Comparison of ENCODE assay signal across 8 cellular contexts in genomic region chr2:38146917-38147307, GRCh38.
A peak's percentile ranks its signal among the peaks of the same experiment; 100 is the strongest.
DNase-seq lines count a peak whose midpoint lies in the region; ATAC-seq and TF ChIP-seq lines count a peak whose summit lies in the region.

No MANE protein-coding gene starts in this region.

- no peak overlapping the region for H3K4me3 Mint-ChIP-seq in endothelial cell (ENCODE audit: unreplicated experiment)

- no peaks in the 10 kb centered on the region for H3K9me3 Mint-ChIP-seq in endothelial cell (ENCODE audit: unreplicated experiment)

- peak; percentile 86 for ATAC-seq in GM18861 (IDR thresholded peaks at IDR 0.05; ENCODE audit: unreplicated experiment)

- TF ChIP-seq POLR2A in NB4 (IDR thresholded peaks at IDR 0.05; ENCODE audit: extremely low read depth, insufficient read length) (no peak), erythroblast (IDR thresholded peaks at IDR 0.05; ENCODE audit: low read length) (no peak)

- DNase-seq in HFF-Myc (ENCODE audit: extremely low read depth, low read depth) (peak; percentile 97), NB4 (ENCODE audit: low read depth) (peak; percentile 83), endothelial cell (ENCODE audit: low spot score) (no peak), non-pigmented ciliary epithelial cell (ENCODE audit: low read depth) (peak; percentile 99), NCI-H526 treated with DMSO at 0.1 percent for 48 hours (lab: John Stamatoyannopoulos, UW) (no peak), erythroblast (lab: John Stamatoyannopoulos, UW) (no peak), NCI-H524 treated with DMSO at 0.1 percent for 48 hours (lab: John Stamatoyannopoulos, UW) (no peak)

- H3K27me3 Mint-ChIP-seq in endothelial cell (ENCODE audit: unreplicated experiment) = peaks cover 2% of the 10 kb centered on the region

- TF ChIP-seq CTCF in HFF-Myc (IDR thresholded peaks at IDR 0.05; ENCODE audit: low read depth, low read length, missing control alignments) = no peak
- TF ChIP-seq CTCF in NB4 (IDR thresholded peaks at IDR 0.05; ENCODE audit: low read depth, low read length) = no peak
- TF ChIP-seq CTCF in endothelial cell (IDR thresholded peaks at IDR 0.05; ENCODE audit: unreplicated experiment) = no peak

- H3K36me3 Mint-ChIP-seq in endothelial cell (ENCODE audit: low read depth, unreplicated experiment) = no peaks in the 10 kb centered on the region

- peak overlapping the region; percentile 49 for H3K27ac Mint-ChIP-seq in endothelial cell (ENCODE audit: unreplicated experiment)

- H3K4me3 ChIP-seq in HFF-Myc (replicated peaks; ENCODE audit: low read depth, low read length) (peak overlapping the region; percentile 8; the same call in 1 of the 2 replicates), NB4 (ENCODE audit: low read depth, low read length) (no peak overlapping the region)

- peaks cover 6% of the 10 kb centered on the region for H3K4me1 Mint-ChIP-seq in endothelial cell (ENCODE audit: unreplicated experiment)

Comparison
In these comparisons a context has a peak if more than half of its experiments do, and no peak if none do; other contexts are left out.
1. DNase-seq: peak in HFF-Myc (single experiment), NB4 (single experiment) and non-pigmented ciliary epithelial cell (single experiment); none in endothelial cell (single experiment), NCI-H526 treated with DMSO at 0.1 percent for 48 hours (single experiment), erythroblast (0 of 2) and NCI-H524 treated with DMSO at 0.1 percent for 48 hours (single experiment).